Comparison of ENCODE assay signal across 23 cellular contexts in genomic region chr2:157835425-157835824, GRCh38. TPM values are rescaled to one million over a fixed set of nuclear protein-coding genes. Genes with fewer than 3 reads are reported as not detected.
DNase-seq lines count a peak whose midpoint lies in the region; ATAC-seq, FAIRE-seq and TF ChIP-seq lines count a peak whose summit lies in the region.
"Had no signal": no experiment of that assay in that cellular context is flagged by ENCODE, and none has a peak within 500 bp of the region (broad histone marks: within the 10 kb centered on the region; RNA-seq: fewer than 3 reads in every experiment).

No MANE protein-coding gene starts in this region.

- BruUV-seq in HepG2 (replicated peaks; lab: Mats Ljungman, UMichigan) (no TSS peak), K562 (replicated peaks; lab: Mats Ljungman, UMichigan) (no TSS peak)

- TF ChIP-seq EP300 in HepG2 (IDR thresholded peaks at IDR 0.05; ENCODE audit: low read depth in 2 of 2, low read length in 2 of 2) (no peak), HepG2 (CRISPR knock-in tag; IDR thresholded peaks at IDR 0.05; ENCODE audit: borderline replicate concordance) (no peak), K562 (IDR thresholded peaks at IDR 0.05; ENCODE audit: low read length) (no peak)

- H3K27me3 Mint-ChIP-seq in GM23338 (ENCODE audit: insufficient read depth, low read depth, poor library complexity) (peaks cover 10% of the 10 kb centered on the region), nephron (ENCODE audit: low read depth) (no peaks in the 10 kb centered on the region)
- H3K27me3 Mint-ChIP-seq: B cell; CD4-positive, CD25-positive, alpha-beta regulatory T cell had no signal

- H3K4me3 Mint-ChIP-seq in GM23338 (no peak overlapping the region), nephron (no peak overlapping the region)
- H3K4me3 Mint-ChIP-seq: B cell; CD8-positive, alpha-beta T cell; HFFc6 had no signal

- TF ChIP-seq RAD21 in HepG2 (CRISPR knock-in tag; IDR thresholded peaks at IDR 0.05) (no peak), K562 (CRISPR knock-in tag; conservative IDR thresholded peaks at IDR 0.05 in 1 of 2, IDR thresholded peaks at IDR 0.05 in 1 of 2) (no peak)

- H2AFZ ChIP-seq in HepG2 (ENCODE audit: low read length), result no peak overlapping the region
- no peak overlapping the region for H2AFZ ChIP-seq in GM23338
- no peak overlapping the region for H2AFZ ChIP-seq in K562 (ENCODE audit: low read depth, low read length)
- H2AFZ ChIP-seq: GM23248 had no signal

- intact Hi-C loops in HepG2 (cut with micrococcal nuclease; ENCODE audit: unreplicated experiment) (loop anchor here (5.0 kb wide), 1 partner anchor 53 kb away; no protein-coding TSS in a partner anchor), right lobe of liver (cut with DNase I) (no loop called here), K562 (cut with micrococcal nuclease) (loop anchor here (5.0 kb wide), 1 partner anchor 172 kb away; no protein-coding TSS in a partner anchor)

- H3K79me2 ChIP-seq in HepG2 (ENCODE audit: insufficient read depth, low read length) (no peaks in the 10 kb centered on the region), GM23338 (replicated peaks; ENCODE audit: insufficient read depth) (peaks cover 37% of the 10 kb centered on the region), K562 (ENCODE audit: control insufficient read depth, insufficient read depth, low read length) (peaks cover 19% of the 10 kb centered on the region; the same call in 2 of the 3 replicates)

- 93% methylated on average over 1 of the region's 1 CpG for WGBS in HepG2 (ENCODE audit: low lambda C conversion rate)
- 100% methylated on average over 1 of the region's 1 CpG for WGBS in right lobe of liver (ENCODE audit: insufficient coverage, low coverage, low lambda C conversion rate, missing lambda C conversion rate)
- WGBS in K562 (ENCODE audit: insufficient coverage, low coverage, missing lambda C conversion rate), result 71% methylated on average over 1 of the region's 1 CpG

- H4K20me1 ChIP-seq in HepG2 (ENCODE audit: insufficient read depth, low read length), result no peaks in the 10 kb centered on the region
- H4K20me1 ChIP-seq in GM23338 (replicated peaks; ENCODE audit: insufficient read depth), result peaks cover 6% of the 10 kb centered on the region; the same call in 1 of the 2 replicates
- H4K20me1 ChIP-seq in K562 (replicated peaks; ENCODE audit: control insufficient read depth, insufficient read depth, low read length), result no peaks in the 10 kb centered on the region
- H4K20me1 ChIP-seq: BLaER1 had no signal

- H3K9me3 ChIP-seq in HepG2 (ENCODE audit: low read length) (no peaks in the 10 kb centered on the region), right lobe of liver (no peaks in the 10 kb centered on the region), K562 (replicated peaks; ENCODE audit: control insufficient read depth, insufficient read depth, low read depth, low read length) (no peaks in the 10 kb centered on the region)
- H3K9me3 ChIP-seq: BLaER1, Caco-2, HAP-1 had no signal

- TF ChIP-seq POLR2A in HepG2 (IDR thresholded peaks at IDR 0.05; ENCODE audit: insufficient read depth in 1 of 2, low read depth in 2 of 2, low read length in 2 of 2) (no peak), right lobe of liver (IDR thresholded peaks at IDR 0.05) (no peak), K562 (conservative IDR thresholded peaks at IDR 0.05) (no peak), H54 (IDR thresholded peaks at IDR 0.05; ENCODE audit: low read depth, low read length) (no peak)

- H3K36me3 ChIP-seq in HepG2 (replicated peaks in 1 of 2; ENCODE audit: control insufficient read depth in 1 of 2, insufficient read depth in 2 of 2, low read length in 2 of 2), result no peaks in the 10 kb centered on the region
- H3K36me3 ChIP-seq in right lobe of liver, result no peaks in the 10 kb centered on the region
- H3K36me3 ChIP-seq in GM23338 (ENCODE audit: insufficient read depth), result no peaks in the 10 kb centered on the region
- H3K36me3 ChIP-seq in K562 (ENCODE audit: control insufficient read depth, insufficient read depth, low read length), result no peaks in the 10 kb centered on the region; the same call in 2 of the 3 replicates
- H3K36me3 ChIP-seq: BLaER1, HAP-1 had no signal

- H3K36me3 Mint-ChIP-seq in GM23338 (ENCODE audit: low read depth) (no peaks in the 10 kb centered on the region; the same call in 2 of the 3 replicates), nephron (ENCODE audit: low read depth) (peaks cover 8% of the 10 kb centered on the region)

- in situ Hi-C loops in HepG2 (cut with HindIII; ENCODE audit: extremely low pct_ligation_motif_present, low pct_unique_long_range_greater_than_20kb) (no loop called here), K562 (cut with MboI) (no loop called here)

- no peak overlapping the region for H3K4me2 ChIP-seq in HepG2 (ENCODE audit: low read depth, low read length)
- 0 out of 2 replicates have a peak overlapping the region, but pooled peaks have one; percentile 17 for H3K4me2 ChIP-seq in GM23338
- no peak overlapping the region for H3K4me2 ChIP-seq in K562 (ENCODE audit: insufficient read depth, low read length)
- H3K4me2 ChIP-seq: BLaER1 had no signal

- POLR2A ChIA-PET in HepG2 (lab: Yijun Ruan, JAX) (no interaction called here), K562 (lab: Yijun Ruan, JAX) (no interaction called here)

- H3K4me1 Mint-ChIP-seq in GM23338, result peaks cover 84% of the 10 kb centered on the region
- peaks cover 71% of the 10 kb centered on the region for H3K4me1 Mint-ChIP-seq in nephron

- no peak for DNase-seq in HepG2 (ENCODE audit: low spot score)
- DNase-seq in right lobe of liver, result no peak
- DNase-seq in GM23338 (ENCODE audit: low spot score), result peak; percentile 21
- no peak for DNase-seq in K562 (ENCODE audit: extremely low read depth in 1 of 4, low spot score in 3 of 4)
- no peak for DNase-seq in H54 (ENCODE audit: insufficient read length, low spot score)
- DNase-seq: Caco-2; CD8-positive, alpha-beta T cell; DMS 273 treated with DMSO at 0.1 percent for 48 hours; DMS79; EL; GM23248; HFFc6 had no signal

- H3K27ac Mint-ChIP-seq in GM23338, result no peak overlapping the region
- H3K27ac Mint-ChIP-seq in nephron, result peak overlapping the region in 2 of 3 experiments; percentile 96 to 97
- H3K27ac Mint-ChIP-seq: B cell; CD8-positive, alpha-beta T cell; HFFc6 had no signal

- 0 out of 2 replicates have a peak, but pooled peaks cover 3% of the 10 kb centered on the region for H3F3A ChIP-seq in GM23338 (replicated peaks; ENCODE audit: low read depth)

- CTCF ChIA-PET in HepG2 (lab: Yijun Ruan, JAX; ENCODE audit: low intra/inter-chr PET ratio, low total read pairs), result no interaction called here
- CTCF ChIA-PET in K562 (lab: Yijun Ruan, JAX; ENCODE audit: low intra/inter-chr PET ratio), result no interaction called here

- ATAC-seq in HepG2 (no peak), right lobe of liver (no peak), GM23338 (no peak), K562 (no peak), GM18498 (IDR thresholded peaks at IDR 0.05; ENCODE audit: unreplicated experiment) (no peak), GM19467 (IDR thresholded peaks at IDR 0.05; ENCODE audit: unreplicated experiment) (no peak)
- ATAC-seq: CD8-positive, alpha-beta T cell; GM12878 had no signal

- H3K27ac ChIP-seq in HepG2 (ENCODE audit: extremely low read length, insufficient read depth, low read length), result no peak overlapping the region
- no peak overlapping the region for H3K27ac ChIP-seq in right lobe of liver
- H3K27ac ChIP-seq in GM23338 (ENCODE audit: low read depth), result no peak overlapping the region
- H3K27ac ChIP-seq in K562 (ENCODE audit: extremely low read depth, low read depth, low read length), result no peak overlapping the region
- H3K27ac ChIP-seq: BLaER1, C4-2B, GM23248 had no signal

- H3K9me3 Mint-ChIP-seq in GM23338, result no peaks in the 10 kb centered on the region
- H3K9me3 Mint-ChIP-seq in nephron, result no peaks in the 10 kb centered on the region
- H3K9me3 Mint-ChIP-seq: CD4-positive, CD25-positive, alpha-beta regulatory T cell; CD8-positive, alpha-beta T cell; HFFc6 had no signal

- no peaks in the 10 kb centered on the region for H3K9me2 ChIP-seq in GM23338 (ENCODE audit: insufficient read depth)

- H3K4me3 ChIP-seq in HepG2 (replicated peaks in 1 of 3; ENCODE audit: insufficient read depth in 1 of 3, low read depth in 2 of 3, low read length in 3 of 3), result no peak overlapping the region
- no peak overlapping the region for H3K4me3 ChIP-seq in right lobe of liver
- H3K4me3 ChIP-seq in GM23338, result no peak overlapping the region
- H3K4me3 ChIP-seq in K562, result no peak overlapping the region
- H3K4me3 ChIP-seq: BLaER1, GM12878, GM23248, HAP-1 had no signal

- H3K9ac ChIP-seq in HepG2 (ENCODE audit: insufficient read depth, low read depth, low read length), result no peak overlapping the region
- H3K9ac ChIP-seq in K562 (ENCODE audit: insufficient read depth in 1 of 2, low read depth in 2 of 2, low read length in 2 of 2), result no peak overlapping the region
- H3K9ac ChIP-seq: BLaER1, GM23248 had no signal

- H3K27me3 ChIP-seq in HepG2 (ENCODE audit: control insufficient read depth in 1 of 2, insufficient read depth in 2 of 2, low read length in 2 of 2), result no peaks in the 10 kb centered on the region
- no peaks in the 10 kb centered on the region for H3K27me3 ChIP-seq in right lobe of liver
- no peaks in the 10 kb centered on the region for H3K27me3 ChIP-seq in GM23338 (ENCODE audit: insufficient read depth)
- H3K27me3 ChIP-seq in K562 (ENCODE audit: control insufficient read depth in 2 of 2, insufficient read depth in 2 of 2, low read length in 2 of 2), result no peaks in the 10 kb centered on the region
- H3K27me3 ChIP-seq: BLaER1 had no signal

- H3K9me1 ChIP-seq in K562 (ENCODE audit: control insufficient read depth, insufficient read depth, low read length), result no peaks in the 10 kb centered on the region

- no peak for TF ChIP-seq CTCF in HepG2 (CRISPR knock-in tag; IDR thresholded peaks at IDR 0.05)
- TF ChIP-seq CTCF in right lobe of liver (IDR thresholded peaks at IDR 0.05), result no peak
- TF ChIP-seq CTCF in GM23338 (conservative IDR thresholded peaks at IDR 0.05; ENCODE audit: low read depth in 2 of 2), result no peak
- TF ChIP-seq CTCF in K562 (IDR thresholded peaks at IDR 0.05 in 2 of 3, conservative IDR thresholded peaks at IDR 0.05 in 1 of 3; ENCODE audit: insufficient read depth in 2 of 3, low read depth in 1 of 3, low read length in 3 of 3), result no peak
- TF ChIP-seq CTCF in nephron (IDR thresholded peaks at IDR 0.05; ENCODE audit: unreplicated experiment in 3 of 3), result no peak

- H3K4me1 ChIP-seq in HepG2 (ENCODE audit: insufficient read depth, low read length) (peaks cover 54% of the 10 kb centered on the region), right lobe of liver (peaks cover 0 to 68% (median 35%) of the 10 kb centered on the region in 4 donors), GM23338 (ENCODE audit: insufficient read depth) (peaks cover 80% of the 10 kb centered on the region), K562 (replicated peaks in 1 of 2; ENCODE audit: control insufficient read depth in 2 of 2, insufficient read depth in 2 of 2, low read length in 2 of 2) (peaks cover 8 to 51% of the 10 kb centered on the region in 2 experiments)
- H3K4me1 ChIP-seq: Caco-2 had no signal

- FAIRE-seq in HepG2 (lab: Jason Lieb, UNC) (no peak), K562 (lab: Jason Lieb, UNC) (no peak), H54 (lab: Jason Lieb, UNC) (no peak)
- FAIRE-seq: D721Med, GM12878, GM18507 had no signal

RNA-seq across cellular contexts. Expression of gene ACVR1, which starts 40.7 kb away (rescaled TPM):
- total RNA-seq in HepG2 (2016; rRNA removed; fragmentation: Illumina TruSeq; extraction: Trizol) (2.3 and 2.8 TPM in 2 replicates), right lobe of liver (10 to 100 TPM; 10.9 to 25.1 (median 14.6) TPM), K562 (2014; rRNA removed) (4.3 and 4.4 TPM in 2 replicates), K562 (2014; rRNA removed; fragmentation: Illumina TruSeq; extraction: Trizol) (6.8 and 6.9 TPM in 2 replicates), K562 (2015; rRNA removed; fragmentation: Illumina TruSeq; extraction: Trizol) (3.8 and 4.5 TPM in 2 replicates), K562 (2021) (12.0 and 14.3 TPM in 2 replicates)
- 1.3 and 1.7 TPM in 2 replicates for total RNA-seq in HepG2 (2016; cell fraction: cytosol; rRNA removed; fragmentation: Illumina TruSeq; extraction: Trizol; ENCODE audit: low read depth)
- 2.7 and 3.8 TPM in 2 replicates for total RNA-seq in HepG2 (2016; cell fraction: insoluble cytoplasmic fraction; rRNA removed; fragmentation: Illumina TruSeq; extraction: Trizol)
- 3.1 and 3.3 TPM in 2 replicates for total RNA-seq in HepG2 (2016; cell fraction: membrane; rRNA removed; fragmentation: Illumina TruSeq; extraction: Trizol)
- 8.2 and 8.4 TPM in 2 replicates for total RNA-seq in HepG2 (2016; cell fraction: nucleus; rRNA removed; fragmentation: Illumina TruSeq; extraction: Trizol)
- polyA plus RNA-seq in HepG2 (2011; rRNA removed) (5.4 and 6.9 TPM in 2 replicates), GM23338 (2016; fragmentation: Nextera tagmentation; extraction: Ambion mirVana) (8.9 and 9.2 TPM in 2 replicates), K562 (2011; rRNA removed) (11.4 and 14.2 TPM in 2 replicates), K562 (2014; fragmentation: Illumina TruSeq; extraction: Trizol) (12.9 and 13.0 TPM in 2 replicates), K562 (2014; fragmentation: Nextera tagmentation; extraction: Ambion mirVana) (1 to 10 TPM; 4.7 to 7.9 TPM), K562 (2014; rRNA removed) (5.9 and 6.8 TPM in 2 replicates)
- 4.3 and 8.0 TPM in 2 replicates for polyA plus RNA-seq in HepG2 (2011; cell fraction: cytosol; rRNA removed)
- 5.9 and 6.4 TPM in 2 replicates for polyA plus RNA-seq in HepG2 (2011; cell fraction: nucleus; rRNA removed)
- polyA plus RNA-seq in HepG2 (2012), result 8.6 and 9.9 TPM in 2 replicates
- polyA plus RNA-seq in HepG2 (2016; cell fraction: cytosol; fragmentation: Illumina TruSeq; extraction: Trizol; ENCODE audit: low read depth), result 0.64 and 0.91 TPM in 2 replicates
- polyA plus RNA-seq in HepG2 (2016; cell fraction: insoluble cytoplasmic fraction; fragmentation: Illumina TruSeq; extraction: Trizol; ENCODE audit: low read depth), result 4.0 and 4.8 TPM in 2 replicates
- 1.3 and 1.6 TPM in 2 replicates for polyA plus RNA-seq in HepG2 (2016; cell fraction: membrane; fragmentation: Illumina TruSeq; extraction: Trizol; ENCODE audit: low read depth)
- polyA plus RNA-seq in HepG2 (2016; cell fraction: nucleus; fragmentation: Illumina TruSeq; extraction: Trizol; ENCODE audit: insufficient read depth, low read depth), result 11.1 and 11.6 TPM in 2 replicates
- polyA minus RNA-seq in HepG2 (2011; rRNA and poly(A)+ RNA removed; ENCODE audit: low replicate concordance), result 8.0 and 8.3 TPM in 2 replicates
- polyA minus RNA-seq in HepG2 (2011; cell fraction: cytosol; rRNA and poly(A)+ RNA removed), result 6.2 and 10.0 TPM in 2 replicates
- 12.7 and 15.2 TPM in 2 replicates for polyA minus RNA-seq in HepG2 (2011; cell fraction: nucleus; rRNA and poly(A)+ RNA removed)
- 20.0 and 21.5 TPM in 2 replicates for total RNA-seq in GM23338 (2014; rRNA removed; shearing (Covaris generic))
- 38.7 and 52.9 TPM in 2 replicates for total RNA-seq in K562 (2011; cell fraction: chromatin; rRNA removed; ENCODE audit: low replicate concordance)
- total RNA-seq in K562 (2011; cell fraction: nucleolus; rRNA removed), result 26.2 and 27.5 TPM in 2 replicates
- 35.6 and 47.0 TPM in 2 replicates for total RNA-seq in K562 (2011; cell fraction: nucleoplasm; rRNA removed)
- 6.6 and 10.6 TPM in 2 replicates for polyA plus RNA-seq in K562 (2011; cell fraction: cytosol; rRNA removed)
- polyA plus RNA-seq in K562 (2011; cell fraction: nucleus; rRNA removed), result 12.8 and 15.9 TPM in 2 replicates
- 8.5 and 14.6 TPM in 2 replicates for polyA plus RNA-seq in K562 (2012)
- 21.8 and 29.3 TPM in 2 replicates for polyA minus RNA-seq in K562 (2011; rRNA and poly(A)+ RNA removed)
- 10.3 and 12.3 TPM in 2 replicates for polyA minus RNA-seq in K562 (2011; cell fraction: cytosol; rRNA and poly(A)+ RNA removed)
- polyA minus RNA-seq in K562 (2011; cell fraction: nucleus; rRNA and poly(A)+ RNA removed), result 14.8 and 26.1 TPM in 2 replicates

Comparison
In these comparisons a context has a peak if more than half of its experiments do, and no peak if none do; other contexts are left out.
1. intact Hi-C loops: an anchor here in HepG2 (5.0 kb wide) and K562 (5.0 kb wide); none called in right lobe of liver.
2. Of the 241 proteins assayed by ChIP-seq in both HepG2 and K562: peak only in HepG2: none; only in K562: MAFG; in both: MAFF and MAFK; in neither: 238.